Comparison of ENCODE assay signal across 1 cellular context in the genomic region with DNA sequence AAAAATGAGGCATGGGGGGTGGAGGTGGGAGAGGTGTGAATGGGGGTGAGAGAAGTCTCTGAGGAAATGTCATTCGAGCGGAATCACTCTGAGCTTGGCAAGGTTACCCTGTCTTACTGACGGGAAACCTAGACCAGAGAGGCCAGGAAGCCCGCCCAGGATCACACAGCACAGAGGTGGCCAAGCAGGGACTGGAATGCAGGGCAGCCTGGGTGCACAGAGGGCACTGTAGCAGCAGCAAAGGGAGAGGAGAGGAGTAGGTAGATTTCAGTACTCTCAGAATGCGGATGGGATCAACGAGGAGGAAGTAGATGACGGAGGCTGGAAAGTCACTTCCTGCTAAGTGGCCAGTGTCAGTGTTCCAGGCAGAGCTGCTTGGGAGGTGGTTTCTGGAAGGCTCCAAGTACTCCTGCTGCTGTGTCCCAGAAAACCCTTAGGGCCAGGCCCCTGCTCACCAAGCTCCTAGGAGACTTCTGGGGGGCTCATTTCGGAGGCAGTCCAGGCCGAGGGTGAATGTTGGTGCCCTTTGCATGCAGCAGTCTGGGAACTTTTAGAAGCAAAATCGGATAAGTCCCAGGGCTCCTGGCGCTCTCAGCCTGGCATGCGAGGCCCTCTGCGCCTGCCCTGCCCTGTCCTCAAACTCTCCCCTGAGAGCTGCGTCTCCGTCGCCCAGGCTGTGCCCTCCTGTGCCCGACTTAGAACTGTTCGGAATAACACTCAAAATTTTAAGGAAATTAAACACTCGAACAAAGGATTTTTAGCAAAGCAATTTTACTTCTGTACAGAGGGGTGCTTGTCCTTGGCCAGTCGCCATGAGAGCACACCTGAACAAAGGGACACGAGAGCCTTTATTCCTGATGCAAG.
TF ChIP-seq lines count a peak whose summit lies in the region.

No MANE protein-coding gene starts in this region.

TF ChIP-seq in IMR-90, 13 proteins besides CTCF, POLR2A, EP300 and RAD21:
- no peak for TF ChIP-seq MAZ (IDR thresholded peaks at IDR 0.05; ENCODE audit: borderline replicate concordance, low read depth, low read length)
- no peak for TF ChIP-seq CEBPB (IDR thresholded peaks at IDR 0.05; ENCODE audit: low read depth, low read length)
- TF ChIP-seq USF2 (IDR thresholded peaks at IDR 0.05; ENCODE audit: low read depth, low read length) = no peak
- TF ChIP-seq, protein P1, sequence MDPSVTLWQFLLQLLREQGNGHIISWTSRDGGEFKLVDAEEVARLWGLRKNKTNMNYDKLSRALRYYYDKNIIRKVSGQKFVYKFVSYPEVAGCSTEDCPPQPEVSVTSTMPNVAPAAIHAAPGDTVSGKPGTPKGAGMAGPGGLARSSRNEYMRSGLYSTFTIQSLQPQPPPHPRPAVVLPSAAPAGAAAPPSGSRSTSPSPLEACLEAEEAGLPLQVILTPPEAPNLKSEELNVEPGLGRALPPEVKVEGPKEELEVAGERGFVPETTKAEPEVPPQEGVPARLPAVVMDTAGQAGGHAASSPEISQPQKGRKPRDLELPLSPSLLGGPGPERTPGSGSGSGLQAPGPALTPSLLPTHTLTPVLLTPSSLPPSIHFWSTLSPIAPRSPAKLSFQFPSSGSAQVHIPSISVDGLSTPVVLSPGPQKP (IDR thresholded peaks at IDR 0.05; ENCODE audit: borderline replicate concordance, low read depth, low read length) = no peak
- no peak for TF ChIP-seq MAFK (IDR thresholded peaks at IDR 0.05; ENCODE audit: low read depth, low read length)
- no peak for TF ChIP-seq MXI1 (IDR thresholded peaks at IDR 0.05; ENCODE audit: borderline replicate concordance, low read depth, low read length)
- no peak for TF ChIP-seq RFX5 (IDR thresholded peaks at IDR 0.05; ENCODE audit: low read depth, low read length)
- TF ChIP-seq FOS (IDR thresholded peaks at IDR 0.05; ENCODE audit: low read depth, low read length) = no peak
- no peak for TF ChIP-seq SMC3 (IDR thresholded peaks at IDR 0.05; ENCODE audit: low read depth, low read length)
- TF ChIP-seq CHD1 (IDR thresholded peaks at IDR 0.05; ENCODE audit: low read depth, low read length) = no peak
- TF ChIP-seq RCOR1 (IDR thresholded peaks at IDR 0.05; ENCODE audit: insufficient replicate concordance, low read length) = no peak
- no peak for TF ChIP-seq NFE2L2 (IDR thresholded peaks at IDR 0.05; ENCODE audit: low read depth, low read length)
- no peak for TF ChIP-seq BHLHE40 (IDR thresholded peaks at IDR 0.05; ENCODE audit: low read depth, low read length)
